ENCODE assay signal across 8 cellular contexts in the genomic region with DNA sequence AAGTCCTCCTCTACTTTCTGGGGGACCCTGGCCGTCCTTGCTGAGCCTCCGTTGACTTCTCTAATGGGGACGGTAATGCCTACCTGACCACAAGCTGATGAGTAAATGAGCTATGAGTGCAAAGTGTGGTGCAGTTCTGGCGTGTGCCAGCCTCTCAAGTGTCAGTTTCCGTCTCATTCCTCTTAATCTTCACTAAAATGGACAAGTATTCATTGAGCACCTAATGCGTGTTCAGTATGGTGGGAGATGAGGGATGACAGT. TPM values are rescaled to one million over a fixed set of nuclear protein-coding genes. Genes with fewer than 3 reads are reported as not detected.
DNase-seq lines count a peak whose midpoint lies in the region; ATAC-seq and TF ChIP-seq lines count a peak whose summit lies in the region.

No MANE protein-coding gene starts in this region.

- H3K79me2 ChIP-seq in neural progenitor cell (ENCODE audit: low read depth) = peaks cover 48% of the 10 kb centered on the region

- DNase-seq in NCI-H146 (lab: John Stamatoyannopoulos, UW) = peak; percentile 33
- no peak for DNase-seq in NCI-H146 treated with DMSO at 0.1 percent for 48 hours (lab: John Stamatoyannopoulos, UW; ENCODE audit: unreplicated experiment)
- peak; percentile 53 for DNase-seq in RKO (ENCODE audit: low spot score)
- no peak for DNase-seq in effector memory CD4-positive, alpha-beta T cell
- no peak for DNase-seq in neural progenitor cell (ENCODE audit: low spot score)
- no peak for DNase-seq in NCI-H1105 treated with DMSO at 0.1 percent for 48 hours (lab: John Stamatoyannopoulos, UW)
- no peak for DNase-seq in OCI-M1 (lab: John Stamatoyannopoulos, UW)
- no peak for DNase-seq in left colon

- intact Hi-C loops in left colon (cut with DNase I, micrococcal nuclease) = no loop called here

- H3K4me3 ChIP-seq in effector memory CD4-positive, alpha-beta T cell (ENCODE audit: insufficient read depth, low read depth, low read length, poor library complexity, severe bottlenecking) = peak overlapping the region; percentile 98
- peak overlapping the region; percentile 93 for H3K4me3 ChIP-seq in neural progenitor cell

- ATAC-seq in left colon = no peak

- H3K9me3 ChIP-seq in effector memory CD4-positive, alpha-beta T cell (ENCODE audit: control insufficient read depth, low read length) = no peaks in the 10 kb centered on the region
- no peaks in the 10 kb centered on the region for H3K9me3 ChIP-seq in neural progenitor cell (ENCODE audit: low read depth)

- no peak for TF ChIP-seq CTCF in neural progenitor cell (IDR thresholded peaks at IDR 0.05)

- H3K4me2 ChIP-seq in neural progenitor cell = peak overlapping the region; percentile 98

- peaks cover 32% of the 10 kb centered on the region for H3K36me3 Mint-ChIP-seq in neural progenitor cell

- H3K4me3 Mint-ChIP-seq in neural progenitor cell = peak overlapping the region; percentile 99

- peaks cover 27% of the 10 kb centered on the region for H4K20me1 ChIP-seq in neural progenitor cell (ENCODE audit: low read depth)

- H3K27me3 Mint-ChIP-seq in neural progenitor cell (ENCODE audit: insufficient read depth, low read depth) = no peaks in the 10 kb centered on the region

- peak overlapping the region; percentile 65 for H3K9ac ChIP-seq in neural progenitor cell

- H2AFZ ChIP-seq in neural progenitor cell (replicated peaks) = peak overlapping the region; percentile 84

- peaks cover 6% of the 10 kb centered on the region for H3K9me3 Mint-ChIP-seq in neural progenitor cell

- H3F3A ChIP-seq in neural progenitor cell (ENCODE audit: low read depth) = peaks cover 15% of the 10 kb centered on the region

- H3K4me1 ChIP-seq in effector memory CD4-positive, alpha-beta T cell (ENCODE audit: control insufficient read depth, insufficient read depth, low read length, poor library complexity, severe bottlenecking) = peaks cover 6% of the 10 kb centered on the region
- H3K4me1 ChIP-seq in neural progenitor cell = peaks cover 35% of the 10 kb centered on the region

- H3K27ac ChIP-seq in effector memory CD4-positive, alpha-beta T cell (ENCODE audit: insufficient read depth, low read length, poor library complexity, severe bottlenecking) = peak overlapping the region; percentile 96
- peak overlapping the region; percentile 97 for H3K27ac ChIP-seq in neural progenitor cell

- H3K27me3 ChIP-seq in effector memory CD4-positive, alpha-beta T cell (replicated peaks; ENCODE audit: control insufficient read depth, insufficient read depth, low read length, poor library complexity, severe bottlenecking) = no peaks in the 10 kb centered on the region
- H3K27me3 ChIP-seq in neural progenitor cell = no peaks in the 10 kb centered on the region

- no peaks in the 10 kb centered on the region for H3K36me3 ChIP-seq in effector memory CD4-positive, alpha-beta T cell (ENCODE audit: control insufficient read depth, insufficient read depth, low read length)
- no peaks in the 10 kb centered on the region for H3K36me3 ChIP-seq in neural progenitor cell

- peak overlapping the region; percentile 91 for H3K27ac Mint-ChIP-seq in neural progenitor cell

- peaks cover 44% of the 10 kb centered on the region for H3K4me1 Mint-ChIP-seq in neural progenitor cell

RNA-seq across cellular contexts. Expression of a gene that starts 0.6 kb away (rescaled TPM):
- total RNA-seq in neural progenitor cell (ENCODE audit: low replicate concordance) = 37.8 and 43.7 TPM in 2 replicates
- total RNA-seq in left colon = 10 to 100 TPM; 23.2 to 30.9 TPM

Comparison
In these comparisons a context has a peak if more than half of its experiments do, and no peak if none do; other contexts are left out.
1. DNase-seq: peak in NCI-H146 (single experiment) and RKO (single experiment); none in NCI-H146 treated with DMSO at 0.1 percent for 48 hours (single experiment), effector memory CD4-positive, alpha-beta T cell (0 of 3), neural progenitor cell (single experiment), NCI-H1105 treated with DMSO at 0.1 percent for 48 hours (single experiment), OCI-M1 (single experiment) and left colon (0 of 2).